10 cellular contexts compared by ENCODE assay signal in genomic region chr14:67514203-67514607, GRCh38. TPM values are rescaled to one million over a fixed set of nuclear protein-coding genes. Genes with fewer than 3 reads are reported as not detected.
DNase-seq lines count a peak whose midpoint lies in the region; ATAC-seq, FAIRE-seq and TF ChIP-seq lines count a peak whose summit lies in the region.
"Had no signal": no experiment of that assay in that cellular context is flagged by ENCODE, and none has a peak within 500 bp of the region (broad histone marks: within the 10 kb centered on the region; RNA-seq: fewer than 3 reads in every experiment).

No MANE protein-coding gene starts in this region.

- H3K36me3 Mint-ChIP-seq in activated CD4-positive, alpha-beta memory T cell treated with anti-CD3 and anti-CD28 coated beads for 36 hours: no peaks in the 10 kb centered on the region

- H3K9me2 ChIP-seq in HCT116 (ENCODE audit: insufficient read depth): no peaks in the 10 kb centered on the region

- H3K4me2 ChIP-seq in HCT116 (ENCODE audit: low read length): peak overlapping the region; percentile 94

- intact Hi-C loops in HCT116 (cut with micrococcal nuclease) (no loop called here), right cardiac atrium (cut with DNase I) (no loop called here)
- intact Hi-C loops in activated CD4-positive, alpha-beta memory T cell treated with anti-CD3 and anti-CD28 coated beads for 36 hours (cut with micrococcal nuclease): no loop called here

- 30% methylated on average over 9 of the region's 9 CpGs for WGBS in right cardiac atrium
- WGBS in small intestine, 3 donors: 9 to 40% (median 24%) methylated on average over 6 to 9 of the region's 9 CpGs

- no peak for TF ChIP-seq RAD21 in HCT116 (IDR thresholded peaks at IDR 0.05; ENCODE audit: low read depth)

- H3K4me1 ChIP-seq in HCT116 (ENCODE audit: control insufficient read depth in 1 of 2, insufficient read depth in 2 of 2, low read length in 2 of 2) (peaks cover 2 to 22% of the 10 kb centered on the region in 2 experiments; a peak in 2 of 4 replicates), right cardiac atrium (ENCODE audit: control insufficient read depth, insufficient read depth, low read length) (no peaks in the 10 kb centered on the region), small intestine (ENCODE audit: control insufficient read depth in 2 of 2, insufficient read depth in 1 of 2, low read depth in 1 of 2, low read length in 1 of 2) (peaks cover 0 to 2% of the 10 kb centered on the region in 2 donors)

- H3K27ac Mint-ChIP-seq in activated CD4-positive, alpha-beta memory T cell treated with anti-CD3 and anti-CD28 coated beads for 36 hours: no peak overlapping the region

- H3K4me3 ChIP-seq in HCT116 (replicated peaks in 1 of 2; ENCODE audit: low read depth in 1 of 2, low read length in 2 of 2) (peak overlapping the region; percentile 60 to 70; a peak in 3 of 4 replicates), right cardiac atrium (ENCODE audit: low read length) (peak overlapping the region; percentile 69), small intestine (ENCODE audit: low read depth in 1 of 2, low read length in 2 of 2) (peak overlapping the region in 1 of 2 donors; percentile 95)

- no TSS peak for BruUV-seq in HCT116 (replicated peaks; lab: Mats Ljungman, UMichigan)

- H4K20me1 ChIP-seq in HCT116 (ENCODE audit: insufficient read depth): no peaks in the 10 kb centered on the region

- H2AFZ ChIP-seq in HCT116 (ENCODE audit: low read depth, low read length, poor library complexity, severe bottlenecking): no peak overlapping the region

- H3K79me2 ChIP-seq in HCT116 (ENCODE audit: insufficient read depth, low read length): no peaks in the 10 kb centered on the region

- no peak for TF ChIP-seq CTCF in HCT116 (IDR thresholded peaks at IDR 0.05 in 2 of 3, conservative IDR thresholded peaks at IDR 0.05 in 1 of 3; ENCODE audit: borderline replicate concordance in 1 of 3, insufficient read depth in 1 of 3, low read depth in 2 of 3, low read length in 2 of 3)

- TF ChIP-seq POLR2A in HCT116 (IDR thresholded peaks at IDR 0.05; ENCODE audit: borderline replicate concordance, extremely low read depth, insufficient read depth, insufficient read length): no peak

- peak overlapping the region; percentile 45; the same call in 1 of the 2 replicates for H3K9ac ChIP-seq in HCT116 (ENCODE audit: low read length)

- POLR2A ChIA-PET in HCT116 (lab: Charles Lee): no interaction called here
- POLR2A ChIA-PET in activated CD4-positive, alpha-beta memory T cell treated with anti-CD3 and anti-CD28 coated beads for 36 hours (lab: Charles Lee): no interaction called here

- no peak overlapping the region for H3K27ac ChIP-seq in HCT116 (ENCODE audit: low read depth, low read length)
- H3K27ac ChIP-seq in right cardiac atrium (ENCODE audit: low read length): no peak overlapping the region
- H3K27ac ChIP-seq in small intestine (ENCODE audit: low read depth in 1 of 2, low read length in 1 of 2): peak overlapping the region; percentile 27 to 71

- no peaks in the 10 kb centered on the region for H3K9me3 Mint-ChIP-seq in activated CD4-positive, alpha-beta memory T cell treated with anti-CD3 and anti-CD28 coated beads for 36 hours

- H3K4me3 Mint-ChIP-seq in activated CD4-positive, alpha-beta memory T cell treated with anti-CD3 and anti-CD28 coated beads for 36 hours: peak overlapping the region; percentile 78

- no peaks in the 10 kb centered on the region for H3K27me3 Mint-ChIP-seq in activated CD4-positive, alpha-beta memory T cell treated with anti-CD3 and anti-CD28 coated beads for 36 hours

- no peaks in the 10 kb centered on the region for H3K27me3 ChIP-seq in HCT116 (ENCODE audit: insufficient read depth, low read length)
- no peaks in the 10 kb centered on the region for H3K27me3 ChIP-seq in right cardiac atrium (ENCODE audit: control insufficient read depth, insufficient read depth)
- peaks cover 0 to under 1% of the 10 kb centered on the region in 2 donors for H3K27me3 ChIP-seq in small intestine (ENCODE audit: control insufficient read depth in 2 of 2, insufficient read depth in 2 of 2, low read length in 2 of 2)

- no peak for FAIRE-seq in small intestine (lab: Jason Lieb, UNC)

- DNase-seq in HCT116 (ENCODE audit: low read depth, low spot score): no peak
- DNase-seq in activated CD4-positive, alpha-beta memory T cell treated with anti-CD3 and anti-CD28 coated beads for 36 hours: no peak
- DNase-seq in right cardiac atrium: peak; percentile 18 to 63 (median 57)
- DNase-seq in small intestine: peak; percentile 30
- DNase-seq in DMS114 treated with DMSO at 0.1 percent for 48 hours (lab: John Stamatoyannopoulos, UW; ENCODE audit: unreplicated experiment): no peak
- DNase-seq in kidney glomerular epithelial cell (lab: John Stamatoyannopoulos, UW): no peak
- DNase-seq: hippocampal formation, NCI-H1048 had no signal

- ATAC-seq in HCT116 (no peak), right cardiac atrium (peak; percentile 30 to 36), GM19351 (IDR thresholded peaks at IDR 0.05; ENCODE audit: unreplicated experiment) (no peak), HG02884 (IDR thresholded peaks at IDR 0.05; ENCODE audit: unreplicated experiment) (no peak)

- CTCF ChIA-PET in HCT116 (lab: Charles Lee): interaction anchor here (2.4 to 2.6 kb wide), 2 partner anchors 13 to 86 kb away, joined by 13 to 18 read pairs; no protein-coding TSS in a partner anchor
- CTCF ChIA-PET in activated CD4-positive, alpha-beta memory T cell treated with anti-CD3 and anti-CD28 coated beads for 36 hours (lab: Charles Lee): interaction anchor here (1.2 to 3.7 kb wide), 6 partner anchors 12 to 190 kb away, joined by 3 to 18 read pairs (median 8); no protein-coding TSS in a partner anchor

- RAD21 ChIA-PET in HCT116 (lab: Charles Lee; ENCODE audit: low non-redundant PET in 1 of 2, low total read pairs in 2 of 2, uncharacterized antibody in 2 of 2, unreplicated experiment in 2 of 2): no interaction called here

- H3K36me3 ChIP-seq in HCT116 (ENCODE audit: control insufficient read depth in 1 of 2, insufficient read depth in 2 of 2, low read length in 2 of 2) (no peaks in the 10 kb centered on the region), small intestine (ENCODE audit: control insufficient read depth in 2 of 2, insufficient read depth in 2 of 2, low read length in 2 of 2) (no peaks in the 10 kb centered on the region)

- peaks cover 7% of the 10 kb centered on the region for H3K4me1 Mint-ChIP-seq in activated CD4-positive, alpha-beta memory T cell treated with anti-CD3 and anti-CD28 coated beads for 36 hours (ENCODE audit: low read depth)

- H3K9me3 ChIP-seq in HCT116 (ENCODE audit: control insufficient read depth in 1 of 2, insufficient read depth in 1 of 2, low read depth in 1 of 2, low read length in 2 of 2) (no peaks in the 10 kb centered on the region), right cardiac atrium (ENCODE audit: control insufficient read depth, low read length) (no peaks in the 10 kb centered on the region), small intestine (ENCODE audit: control insufficient read depth, low read depth) (no peaks in the 10 kb centered on the region)

TF ChIP-seq in HCT116, 20 proteins besides CTCF, POLR2A, EP300 and RAD21:
- no peak for TF ChIP-seq ZBTB33 (IDR thresholded peaks at IDR 0.05; ENCODE audit: extremely low read depth, insufficient replicate concordance, low read length)

RNA-seq across cellular contexts. Expression of gene PLEKHH1, which starts 18.9 kb away (rescaled TPM):
- total RNA-seq in HCT116 (2021; ENCODE audit: unreplicated experiment): 27.6 TPM
- 16.4 and 17.6 TPM in 2 replicates for polyA plus RNA-seq in HCT116 (2012)
- total RNA-seq in activated CD4-positive, alpha-beta memory T cell treated with anti-CD3 and anti-CD28 coated beads for 36 hours: 1 to 10 TPM; 1.7 to 1.9 TPM
- 1 to 10 TPM; 2.5 to 6.5 (median 4.2) TPM for total RNA-seq in right cardiac atrium
- polyA plus RNA-seq in right cardiac atrium: 4.0 TPM
- 10 to 100 TPM; 21.5 to 65.5 (median 29.5) TPM for polyA plus RNA-seq in small intestine

RNA-seq across cellular contexts. Expression of gene TMEM229B, which starts 25.7 kb away (rescaled TPM):
- total RNA-seq in HCT116 (2021; ENCODE audit: unreplicated experiment) (0.71 TPM), right cardiac atrium (10 to 100 TPM in 1 of 4 donors, 1 to 10 TPM in 3; 1.3 to 11.8 (median 6.6) TPM)
- polyA plus RNA-seq in HCT116 (2012): 0.39 and 0.60 TPM in 2 replicates
- total RNA-seq in activated CD4-positive, alpha-beta memory T cell treated with anti-CD3 and anti-CD28 coated beads for 36 hours: 1 to 10 TPM in 1 of 2 experiments, under 1 TPM in 1; 0.93 to 1.1 TPM
- polyA plus RNA-seq in right cardiac atrium (3.6 TPM), small intestine (10 to 100 TPM in 2 of 3 donors, 1 to 10 TPM in 1; 6.5 to 27.5 (median 11.4) TPM)

Comparison
In these comparisons a context has a peak if more than half of its experiments do, and no peak if none do; other contexts are left out.
1. ATAC-seq: peak in right cardiac atrium (2 of 2); none in HCT116 (single experiment), GM19351 (single experiment) and HG02884 (single experiment).
2. DNase-seq: peak in right cardiac atrium (3 of 3) and small intestine (single experiment); none in HCT116 (single experiment), activated CD4-positive, alpha-beta memory T cell treated with anti-CD3 and anti-CD28 coated beads for 36 hours (single experiment), DMS114 treated with DMSO at 0.1 percent for 48 hours (single experiment) and kidney glomerular epithelial cell (single experiment).
3. H3K27ac ChIP-seq: peak in small intestine (2 of 2); none in HCT116 (single experiment) and right cardiac atrium (single experiment).